31 cellular contexts compared by ENCODE assay signal in genomic region chr2:134714228-134714627, GRCh38. TPM values are rescaled to one million over a fixed set of nuclear protein-coding genes. Genes with fewer than 3 reads are reported as not detected.
DNase-seq lines count a peak whose midpoint lies in the region; ATAC-seq and TF ChIP-seq lines count a peak whose summit lies in the region.
"Had no signal": no experiment of that assay in that cellular context is flagged by ENCODE, and none has a peak within 500 bp of the region (broad histone marks: within the 10 kb centered on the region; RNA-seq: fewer than 3 reads in every experiment).

No MANE protein-coding gene starts in this region.

- POLR2A ChIA-PET in CD8-positive, alpha-beta T cell (lab: Charles Lee), result interaction anchor here (1.2 kb wide), 1 partner anchor 20 kb away, joined by 3 read pairs; no protein-coding TSS in a partner anchor

- H2AFZ ChIP-seq in DND-41 (ENCODE audit: low read depth, low read length), result no peak overlapping the region
- H2AFZ ChIP-seq in OCI-LY3 (ENCODE audit: low read depth, low read length), result no peak overlapping the region

- no peak for TF ChIP-seq CTCF in CD8-positive, alpha-beta T cell (IDR thresholded peaks at IDR 0.05)
- TF ChIP-seq CTCF in DND-41 (IDR thresholded peaks at IDR 0.05; ENCODE audit: borderline replicate concordance, extremely low read depth, low read length, poor library complexity, severe bottlenecking) (no peak), OCI-LY3 (IDR thresholded peaks at IDR 0.05; ENCODE audit: low read depth, low read length) (no peak), glutamatergic neuron (IDR thresholded peaks at IDR 0.05; ENCODE audit: partially characterized antibody, unreplicated experiment) (no peak)

- H3K79me2 ChIP-seq in DND-41 (ENCODE audit: insufficient read depth, low read length), result no peaks in the 10 kb centered on the region
- H3K79me2 ChIP-seq in OCI-LY3 (ENCODE audit: low read length), result peaks cover 73% of the 10 kb centered on the region

- CTCF ChIA-PET in CD8-positive, alpha-beta T cell (lab: Charles Lee), result no interaction called here

- intact Hi-C loops in CD8-positive, alpha-beta T cell (cut with DNase I, micrococcal nuclease), result loop anchor here in 1 of 2 experiments (10.0 kb wide), 1 partner anchor 49 kb away; no protein-coding TSS in a partner anchor
- intact Hi-C loops in left ventricle myocardium superior (cut with micrococcal nuclease), result no loop called here

- H3K27me3 Mint-ChIP-seq in CD8-positive, alpha-beta T cell (ENCODE audit: low read depth), result peaks cover 53% of the 10 kb centered on the region
- peaks cover 12% of the 10 kb centered on the region for H3K27me3 Mint-ChIP-seq in glutamatergic neuron (ENCODE audit: unreplicated experiment)

- ATAC-seq in CD8-positive, alpha-beta T cell, result peak; percentile 39
- ATAC-seq in DND-41 (ENCODE audit: insufficient read depth, low read depth) (peak; percentile 57), left ventricle myocardium superior (no peak), GM21723 (IDR thresholded peaks at IDR 0.05; ENCODE audit: unreplicated experiment) (no peak)
- ATAC-seq: left colon had no signal

- H3K9ac ChIP-seq in DND-41 (ENCODE audit: low read depth, low read length), result no peak overlapping the region
- H3K9ac ChIP-seq in OCI-LY3 (ENCODE audit: low read length), result no peak overlapping the region

- H3K27me3 ChIP-seq in CD8-positive, alpha-beta T cell (ENCODE audit: insufficient read depth, low read length), result peaks cover 1% of the 10 kb centered on the region
- H3K27me3 ChIP-seq in DND-41 (ENCODE audit: insufficient read depth, low read length, poor library complexity) (peaks cover 2% of the 10 kb centered on the region), OCI-LY3 (ENCODE audit: low read depth, low read length) (no peaks in the 10 kb centered on the region)

- DNase-seq in CD8-positive, alpha-beta T cell, result no peak
- DNase-seq in DND-41 (peak; percentile 53), glutamatergic neuron (no peak), left ventricle myocardium superior (no peak), T1000 (lab: John Stamatoyannopoulos, UW) (no peak)
- DNase-seq: activated CD4-positive, alpha-beta memory T cell treated with anti-CD3 and anti-CD28 coated beads, Interleukin-2, amount 10 ng/mL, durations not matched to agents 7 days and 5 days; activated CD4-positive, CD25-positive, alpha-beta regulatory T cell; Calu3; endodermal cell; esophagus squamous epithelium; H7; hippocampal formation; left colon; mesenchymal stem cell; NCI-H1105; NCI-H2029; NCI-H2227 treated with DMSO at 0.1 percent for 48 hours; NCI-H526 treated with DMSO at 0.1 percent for 48 hours; posterior cingulate gyrus; right cardiac atrium; SJCRH30; spleen; stimulated activated CD4-positive, alpha-beta T cell treated with anti-CD3 and anti-CD28 coated beads, Interleukin-2, amount 100 ng/mL, for 48 hours; T-cell had no signal

- H3K36me3 Mint-ChIP-seq in CD8-positive, alpha-beta T cell, result no peaks in the 10 kb centered on the region
- H3K36me3 Mint-ChIP-seq in glutamatergic neuron (ENCODE audit: unreplicated experiment), result no peaks in the 10 kb centered on the region
- H3K36me3 Mint-ChIP-seq: activated naive CD4-positive, alpha-beta T cell treated with anti-CD3 and anti-CD28 coated beads, Interleukin-2, amount 50 U/mL, for 24 hours; T-cell had no signal

- no peaks in the 10 kb centered on the region for H4K20me1 ChIP-seq in DND-41 (ENCODE audit: insufficient read depth, low read length)
- peaks cover 37% of the 10 kb centered on the region; the same call in 1 of the 2 replicates for H4K20me1 ChIP-seq in OCI-LY3 (ENCODE audit: insufficient read depth, low read length)

- no peak overlapping the region for H3K27ac ChIP-seq in CD8-positive, alpha-beta T cell (ENCODE audit: low read depth, low read length)
- H3K27ac ChIP-seq in DND-41 (ENCODE audit: low read length) (peak overlapping the region; percentile 86), OCI-LY3 (ENCODE audit: low read length) (no peak overlapping the region)
- H3K27ac ChIP-seq: ascending aorta, cardiac muscle cell, esophagus squamous epithelium, SJCRH30, spleen had no signal

- H3K4me3 Mint-ChIP-seq in CD8-positive, alpha-beta T cell, result no peak overlapping the region
- peak overlapping the region; percentile 67 for H3K4me3 Mint-ChIP-seq in glutamatergic neuron (ENCODE audit: unreplicated experiment)
- H3K4me3 Mint-ChIP-seq: activated CD4-positive, alpha-beta memory T cell treated with anti-CD3 and anti-CD28 coated beads, Interleukin-2, amount 10 ng/mL, durations not matched to agents 7 days and 5 days; activated naive CD4-positive, alpha-beta T cell treated with anti-CD3 and anti-CD28 coated beads, Interleukin-2, amount 50 U/mL, for 24 hours; endodermal cell; T-cell had no signal

- peaks cover 17% of the 10 kb centered on the region for H3K4me1 Mint-ChIP-seq in CD8-positive, alpha-beta T cell (ENCODE audit: low read depth)
- H3K4me1 Mint-ChIP-seq in glutamatergic neuron (ENCODE audit: low read depth, unreplicated experiment), result peaks cover 58% of the 10 kb centered on the region

- no peak overlapping the region for H3K4me3 ChIP-seq in CD8-positive, alpha-beta T cell (ENCODE audit: low read depth, low read length)
- H3K4me3 ChIP-seq in DND-41 (ENCODE audit: low read depth in 1 of 2, low read length in 2 of 2), result no peak overlapping the region
- no peak overlapping the region for H3K4me3 ChIP-seq in OCI-LY3 (ENCODE audit: low read length)
- H3K4me3 ChIP-seq: ascending aorta, cardiac muscle cell, esophagus squamous epithelium, SJCRH30, spleen had no signal

- H3K4me2 ChIP-seq in DND-41 (ENCODE audit: insufficient read depth, low read length) (no peak overlapping the region), OCI-LY3 (ENCODE audit: low read length) (peak overlapping the region; percentile 9)

- H3K36me3 ChIP-seq in CD8-positive, alpha-beta T cell (ENCODE audit: insufficient read depth, low read length), result no peaks in the 10 kb centered on the region
- no peaks in the 10 kb centered on the region for H3K36me3 ChIP-seq in DND-41 (ENCODE audit: insufficient read depth, low read length)
- H3K36me3 ChIP-seq in OCI-LY3 (replicated peaks; ENCODE audit: low read depth, low read length), result peaks cover 47% of the 10 kb centered on the region
- H3K36me3 ChIP-seq: ascending aorta, cardiac muscle cell, esophagus squamous epithelium, SJCRH30, spleen had no signal

- H3K27ac Mint-ChIP-seq in CD8-positive, alpha-beta T cell, result no peak overlapping the region
- no peak overlapping the region for H3K27ac Mint-ChIP-seq in glutamatergic neuron (ENCODE audit: unreplicated experiment)
- H3K27ac Mint-ChIP-seq: activated CD4-positive, alpha-beta memory T cell treated with anti-CD3 and anti-CD28 coated beads, Interleukin-2, amount 10 ng/mL, durations not matched to agents 7 days and 5 days; CD14-positive monocyte; endodermal cell; T-cell had no signal

- no peaks in the 10 kb centered on the region for H3K9me3 ChIP-seq in CD8-positive, alpha-beta T cell (ENCODE audit: low read length)
- H3K9me3 ChIP-seq in DND-41 (ENCODE audit: insufficient read depth, low read length, severe bottlenecking) (no peaks in the 10 kb centered on the region), OCI-LY3 (ENCODE audit: insufficient read depth, low read length) (no peaks in the 10 kb centered on the region)
- H3K9me3 ChIP-seq: ascending aorta, esophagus squamous epithelium, SJCRH30, spleen had no signal

- H3K4me1 ChIP-seq in CD8-positive, alpha-beta T cell (ENCODE audit: insufficient read depth, low read length), result peaks cover 7% of the 10 kb centered on the region
- H3K4me1 ChIP-seq in DND-41 (ENCODE audit: insufficient read depth, low read length) (peaks cover 55% of the 10 kb centered on the region), OCI-LY3 (ENCODE audit: low read length) (peaks cover 46% of the 10 kb centered on the region)
- H3K4me1 ChIP-seq: SJCRH30 had no signal

- no peaks in the 10 kb centered on the region for H3K9me3 Mint-ChIP-seq in CD8-positive, alpha-beta T cell
- H3K9me3 Mint-ChIP-seq in glutamatergic neuron (ENCODE audit: unreplicated experiment), result peaks cover 5% of the 10 kb centered on the region
- H3K9me3 Mint-ChIP-seq: activated CD4-positive, alpha-beta memory T cell treated with anti-CD3 and anti-CD28 coated beads, Interleukin-2, amount 10 ng/mL, durations not matched to agents 7 days and 5 days; activated naive CD4-positive, alpha-beta T cell treated with anti-CD3 and anti-CD28 coated beads, Interleukin-2, amount 50 U/mL, for 24 hours; endodermal cell; T-cell had no signal

RNA-seq across cellular contexts. Expression of gene TMEM163, which starts 4.6 kb away (rescaled TPM):
- under 1 TPM; 0.14 to 0.19 TPM for total RNA-seq in CD8-positive, alpha-beta T cell
- total RNA-seq in glutamatergic neuron (ENCODE audit: unreplicated experiment), result 27.7 TPM
- total RNA-seq in left ventricle myocardium superior, result 0.40 TPM
- total RNA-seq: ascending aorta, MCF 10A had no signal

Comparison
In these comparisons a context has a peak if more than half of its experiments do, and no peak if none do; other contexts are left out.
1. ATAC-seq: peak in CD8-positive, alpha-beta T cell (single experiment) and DND-41 (single experiment); none in left ventricle myocardium superior (single experiment) and GM21723 (single experiment).
2. RNA of gene TMEM163, which starts 4.6 kb away (total RNA-seq): 27.7 TPM in glutamatergic neuron (single experiment); 0.40 TPM in left ventricle myocardium superior (single experiment) and 0.14 to 0.19 TPM in CD8-positive, alpha-beta T cell; every median in the first group is over 10 times any median in the second.